Comparison of ENCODE assay signal across 16 cellular contexts in genomic region chr4:159443975-159444374, GRCh38.
DNase-seq lines count a peak whose midpoint lies in the region; FAIRE-seq and TF ChIP-seq lines count a peak whose summit lies in the region.
"Had no signal": no experiment of that assay in that cellular context is flagged by ENCODE, and none has a peak within 500 bp of the region (broad histone marks: within the 10 kb centered on the region; RNA-seq: fewer than 3 reads in every experiment).

No MANE protein-coding gene starts in this region.

- H3K27me3 Mint-ChIP-seq in osteocyte (ENCODE audit: unreplicated experiment): no peaks in the 10 kb centered on the region

- no TSS peak for BruUV-seq in A673 (replicated peaks; lab: Mats Ljungman, UMichigan)

- TF ChIP-seq CTCF in osteocyte (IDR thresholded peaks at IDR 0.05) (no peak), A673 (conservative IDR thresholded peaks at IDR 0.05; ENCODE audit: low read depth, low read length) (no peak)

- H3K9me3 ChIP-seq in A673 (ENCODE audit: low read depth, low read length, poor library complexity, severe bottlenecking): no peaks in the 10 kb centered on the region

- CTCF ChIA-PET in A673 (lab: Charles Lee): no interaction called here

- H3K27ac Mint-ChIP-seq in osteocyte (ENCODE audit: unreplicated experiment): peak overlapping the region; percentile 52
- H3K27ac Mint-ChIP-seq: CD4-positive, alpha-beta memory T cell had no signal

- H3K4me3 Mint-ChIP-seq in osteocyte (ENCODE audit: unreplicated experiment): no peak overlapping the region
- H3K4me3 Mint-ChIP-seq: CD4-positive, alpha-beta memory T cell had no signal

- H3K27me3 ChIP-seq in A673 (replicated peaks; ENCODE audit: insufficient read depth, low read depth, low read length, poor library complexity): no peaks in the 10 kb centered on the region

- no peaks in the 10 kb centered on the region for H3K36me3 ChIP-seq in A673 (ENCODE audit: insufficient read depth, low read length, poor library complexity, severe bottlenecking)

- no peak overlapping the region for H3K27ac ChIP-seq in A673 (ENCODE audit: low read depth, low read length, poor library complexity, severe bottlenecking)
- H3K27ac ChIP-seq: C4-2B, GM23248, KMS-11 had no signal

- H3K4me1 Mint-ChIP-seq in osteocyte (ENCODE audit: unreplicated experiment): peaks cover 10% of the 10 kb centered on the region
- H3K4me1 Mint-ChIP-seq: CD4-positive, alpha-beta memory T cell had no signal

- intact Hi-C loops in A673 (cut with micrococcal nuclease; ENCODE audit: unreplicated experiment): loop anchor here (10.0 kb wide), 2 partner anchors 149 to 429 kb away; no protein-coding TSS in a partner anchor

- no peaks in the 10 kb centered on the region for H3K36me3 Mint-ChIP-seq in osteocyte (ENCODE audit: unreplicated experiment)
- H3K36me3 Mint-ChIP-seq: CD4-positive, alpha-beta memory T cell had no signal

- H3K4me1 ChIP-seq in A673 (ENCODE audit: insufficient read depth, low read length, poor library complexity, severe bottlenecking): no peaks in the 10 kb centered on the region

- no peak overlapping the region for H3K4me3 ChIP-seq in A673 (ENCODE audit: low read depth, low read length, poor library complexity, severe bottlenecking)
- H3K4me3 ChIP-seq: GM12878, GM23248 had no signal

- H3K9me3 Mint-ChIP-seq in osteocyte (ENCODE audit: unreplicated experiment): no peaks in the 10 kb centered on the region
- H3K9me3 Mint-ChIP-seq: CD4-positive, alpha-beta memory T cell had no signal

- no peak for FAIRE-seq in H54 (lab: Jason Lieb, UNC)
- FAIRE-seq: GM12878, GM19239 had no signal

- TF ChIP-seq POLR2A in H54 (IDR thresholded peaks at IDR 0.05; ENCODE audit: low read depth, low read length): no peak

- DNase-seq in EH (ENCODE audit: low read depth) (peak; percentile 7), HCEC 1CT (peak; percentile 12), cerebellum (ENCODE audit: low spot score) (peak; percentile 33), osteocyte (ENCODE audit: extremely low spot score, unreplicated experiment) (no peak), A673 (ENCODE audit: low spot score) (no peak), H54 (ENCODE audit: insufficient read length, low spot score) (no peak), SHP77 treated with DMSO at 0.1 percent for 48 hours (lab: John Stamatoyannopoulos, UW) (no peak)
- DNase-seq: CD4-positive, alpha-beta memory T cell; DMS153; DMS79; H7 had no signal

- POLR2A ChIA-PET in A673 (lab: Charles Lee; ENCODE audit: low non-redundant PET): no interaction called here

Comparison
In these comparisons a context has a peak if more than half of its experiments do, and no peak if none do; other contexts are left out.
1. DNase-seq: peak in EH (single experiment), HCEC 1CT (single experiment) and cerebellum (single experiment); none in osteocyte (single experiment), A673 (single experiment), H54 (single experiment) and SHP77 treated with DMSO at 0.1 percent for 48 hours (single experiment).